8 cellular contexts compared by ENCODE assay signal in genomic region chr21:36209626-36210171, GRCh38. TPM values are rescaled to one million over a fixed set of nuclear protein-coding genes. Genes with fewer than 3 reads are reported as not detected.
DNase-seq lines count a peak whose midpoint lies in the region; ATAC-seq and TF ChIP-seq lines count a peak whose summit lies in the region.

No MANE protein-coding gene starts in this region.

- H3K9me3 Mint-ChIP-seq in immature natural killer cell: no peaks in the 10 kb centered on the region

- intact Hi-C loops in Panc1 (cut with micrococcal nuclease; ENCODE audit: unreplicated experiment) (loop anchor here (1.0 kb wide), 1 partner anchor 68 kb away; no protein-coding TSS in a partner anchor), adrenal gland (cut with DNase I) (loop anchor here (5.0 to 10.0 kb wide), 2 partner anchors 65 to 72 kb away; partner anchors contain the start of gene CBR3 (in 1 of the 2))

- peak overlapping the region in 1 of 2 experiments; percentile 24; a peak in 2 of 4 replicates for H3K4me3 ChIP-seq in Panc1 (ENCODE audit: low read depth in 2 of 2, low read length in 2 of 2)
- no peak overlapping the region for H3K4me3 ChIP-seq in adrenal gland

- no TSS peak for BruUV-seq in Panc1 (replicated peaks; lab: Mats Ljungman, UMichigan)

- H3K27me3 Mint-ChIP-seq in immature natural killer cell (ENCODE audit: low read depth in 3 of 3): peaks cover 0 to 3% (median 2%) of the 10 kb centered on the region in 3 donors

- H3K27ac Mint-ChIP-seq in immature natural killer cell: no peak overlapping the region

- H3K27me3 ChIP-seq in Panc1 (ENCODE audit: control insufficient read depth, insufficient read depth, low read length) (no peaks in the 10 kb centered on the region), adrenal gland (no peaks in the 10 kb centered on the region)

- peak; percentile 45 for DNase-seq in DMS53 treated with DMSO at 0.1 percent for 48 hours (lab: John Stamatoyannopoulos, UW; ENCODE audit: unreplicated experiment)
- peak in 46 of 76 experiments; percentile 9 to 65 (median 31) for DNase-seq in HUDEP-2 (lab: John Stamatoyannopoulos, UW; ENCODE audit: unreplicated experiment in 76 of 76)
- peak; percentile 58 for DNase-seq in Panc1 (ENCODE audit: low read depth, low spot score)
- peak in 6 of 7 donors; percentile 44 to 70 (median 58) for DNase-seq in adrenal gland
- DNase-seq in immature natural killer cell: peak; percentile 26 to 42 (median 37)
- peak; percentile 26 for DNase-seq in stimulated activated CD8-positive, alpha-beta memory T cell treated with anti-CD3 and anti-CD28 coated beads, Interleukin-12 subunit alpha, Interleukin-12 subunit beta, amount 100 ng/mL, for 1 hour (ENCODE audit: low read depth)
- DNase-seq in NCI-H187 (lab: John Stamatoyannopoulos, UW): no peak
- DNase-seq in cortex of kidney (lab: John Stamatoyannopoulos, UW): no peak

- TF ChIP-seq CTCF in Panc1 (IDR thresholded peaks at IDR 0.05): peak; percentile 76
- TF ChIP-seq CTCF in adrenal gland (IDR thresholded peaks at IDR 0.05): peak; percentile 21 to 66 (median 56)

- peak; percentile 76 for ATAC-seq in Panc1

- POLR2A ChIA-PET in Panc1 (lab: Charles Lee): interaction anchor here (0.7 kb wide), 1 partner anchor 68 kb away, joined by 4 read pairs; no protein-coding TSS in a partner anchor

- peaks cover 19% of the 10 kb centered on the region for H3K4me1 ChIP-seq in Panc1 (ENCODE audit: control insufficient read depth, insufficient read depth, low read length)
- peaks cover 0 to 3% of the 10 kb centered on the region in 2 donors for H3K4me1 ChIP-seq in adrenal gland (replicated peaks in 1 of 2)

- no peak for TF ChIP-seq POLR2A in adrenal gland (IDR thresholded peaks at IDR 0.05)

- H3K4me1 Mint-ChIP-seq in immature natural killer cell: peaks cover 0 to 9% of the 10 kb centered on the region in 2 donors

- H3K4me3 Mint-ChIP-seq in immature natural killer cell: no peak overlapping the region

- H3K27ac ChIP-seq in Panc1 (ENCODE audit: low read length) (peak overlapping the region; percentile 78), adrenal gland (peak overlapping the region in 2 of 5 donors; percentile 46 to 71)

- 74 to 81% (median 76%) methylated on average over 11 of the region's 11 CpGs for WGBS in adrenal gland, 4 donors

- H3K36me3 ChIP-seq in Panc1 (ENCODE audit: control insufficient read depth, insufficient read depth, low read length) (no peaks in the 10 kb centered on the region), adrenal gland (replicated peaks in 1 of 2) (no peaks in the 10 kb centered on the region)

- peaks cover 15 to 33% (median 27%) of the 10 kb centered on the region in 3 donors for H3K36me3 Mint-ChIP-seq in immature natural killer cell

- CTCF ChIA-PET in Panc1 (lab: Charles Lee): interaction anchor here (0.5 to 1.0 kb wide), 6 partner anchors 15 to 829 kb away, joined by 3 to 11 read pairs (median 3); no protein-coding TSS in a partner anchor

- H3K9me3 ChIP-seq in Panc1 (ENCODE audit: control insufficient read depth, insufficient read depth, low read depth, low read length): no peaks in the 10 kb centered on the region
- H3K9me3 ChIP-seq in adrenal gland (replicated peaks in 1 of 3): no peaks in the 10 kb centered on the region

- in situ Hi-C loops in Panc1 (cut with HindIII; ENCODE audit: low pct_unique_long_range_greater_than_20kb, low sequenced_read_pairs): no loop called here

RNA-seq across cellular contexts. Expression of gene DOP1B, which starts 53.1 kb away (rescaled TPM):
- total RNA-seq in Panc1 (2021; ENCODE audit: unreplicated experiment) (31.0 TPM), adrenal gland (10 to 100 TPM in 3 of 8 donors, 1 to 10 TPM in 5; 6.1 to 39.1 (median 8.7) TPM)
- polyA plus RNA-seq in Panc1 (2012; ENCODE audit: insufficient read length): 23.5 TPM
- polyA plus RNA-seq in adrenal gland (1 to 10 TPM; 1.3 to 5.1 (median 1.9) TPM), immature natural killer cell (10 to 100 TPM in 1 of 3 donors, 1 to 10 TPM in 2; 2.5 to 15.5 (median 4.5) TPM)

Comparison
In these comparisons a context has a peak if more than half of its experiments do, and no peak if none do; other contexts are left out.
1. DNase-seq: peak in DMS53 treated with DMSO at 0.1 percent for 48 hours (single experiment), HUDEP-2 (46 of 76), Panc1 (single experiment), adrenal gland (6 of 7), immature natural killer cell (3 of 3) and stimulated activated CD8-positive, alpha-beta memory T cell treated with anti-CD3 and anti-CD28 coated beads, Interleukin-12 subunit alpha, Interleukin-12 subunit beta, amount 100 ng/mL, for 1 hour (single experiment); none in NCI-H187 (0 of 2) and cortex of kidney (single experiment).